Comparison of ENCODE assay signal across 10 cellular contexts in the genomic region with DNA sequence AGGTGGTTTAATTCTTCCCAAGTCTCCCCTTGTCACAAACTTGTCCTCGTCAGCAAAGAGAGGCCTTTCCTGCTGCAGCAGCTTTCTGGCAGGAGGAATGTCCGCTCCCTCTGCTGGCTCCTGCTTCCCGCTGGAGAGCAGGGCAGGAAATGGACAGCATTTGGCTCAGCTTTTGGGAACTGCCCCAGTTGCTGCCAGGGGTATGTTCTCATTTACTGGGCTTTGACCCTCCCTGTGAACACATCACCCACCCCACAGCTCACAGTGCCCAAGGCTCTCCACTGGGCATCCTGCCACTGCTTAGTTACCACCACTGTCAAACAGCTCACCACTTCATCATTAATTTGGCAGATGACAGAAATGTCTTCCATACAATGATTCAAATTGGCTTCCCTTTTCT.
A peak's percentile ranks its signal among the peaks of the same experiment; 100 is the strongest.
DNase-seq lines count a peak whose midpoint lies in the region; ATAC-seq, FAIRE-seq and TF ChIP-seq lines count a peak whose summit lies in the region.
"Had no signal": no experiment of that assay in that cellular context is flagged by ENCODE, and none has a peak within 500 bp of the region (broad histone marks: within the 10 kb centered on the region; RNA-seq: fewer than 3 reads in every experiment).

No MANE protein-coding gene starts in this region.

- no peak overlapping the region for H3K27ac Mint-ChIP-seq in astrocyte (ENCODE audit: unreplicated experiment)

- H3K4me1 ChIP-seq in astrocyte (ENCODE audit: insufficient read depth, low read length) (peaks cover 48% of the 10 kb centered on the region), right atrium auricular region (peaks cover 0 to 83% of the 10 kb centered on the region in 2 donors), gastrocnemius medialis (peaks cover 80 to 83% of the 10 kb centered on the region in 2 donors), HAP-1 (no peaks in the 10 kb centered on the region)

- H3K4me3 Mint-ChIP-seq in astrocyte (ENCODE audit: unreplicated experiment) = no peak overlapping the region

- peak; percentile 64 for DNase-seq in GM04504 (ENCODE audit: low read depth)
- DNase-seq in astrocyte (ENCODE audit: low read depth) = peak; percentile 72
- DNase-seq in right atrium auricular region (ENCODE audit: low spot score) = peak; percentile 83
- DNase-seq in gastrocnemius medialis = peak; percentile 40 to 69
- no peak for DNase-seq in HAP-1 (ENCODE audit: low spot score in 2 of 2)
- DNase-seq in NOMO-1 (lab: John Stamatoyannopoulos, UW; ENCODE audit: unreplicated experiment in 2 of 2) = no peak
- DNase-seq in Kasumi-1 (lab: John Stamatoyannopoulos, UW) = no peak

- H3K36me3 ChIP-seq in astrocyte (ENCODE audit: insufficient read depth, low read length) (peaks cover 4% of the 10 kb centered on the region), right atrium auricular region (no peaks in the 10 kb centered on the region), gastrocnemius medialis (peaks cover 0 to under 1% of the 10 kb centered on the region in 2 donors), HAP-1 (replicated peaks) (no peaks in the 10 kb centered on the region)

- H3K4me1 Mint-ChIP-seq in astrocyte (ENCODE audit: low read depth, unreplicated experiment) = peaks cover 68% of the 10 kb centered on the region

- H3K4me2 ChIP-seq in astrocyte (ENCODE audit: low read length) = peak overlapping the region; percentile 3

- H2AFZ ChIP-seq in astrocyte (ENCODE audit: low read depth, low read length) = no peak overlapping the region

- H3K9me3 ChIP-seq in astrocyte (ENCODE audit: insufficient read depth, low read depth, low read length) (no peaks in the 10 kb centered on the region), right atrium auricular region (no peaks in the 10 kb centered on the region), gastrocnemius medialis (no peaks in the 10 kb centered on the region), HAP-1 (no peaks in the 10 kb centered on the region)

- peaks cover 19% of the 10 kb centered on the region for H3K36me3 Mint-ChIP-seq in astrocyte (ENCODE audit: low read depth, unreplicated experiment)

- no peaks in the 10 kb centered on the region for H3K79me2 ChIP-seq in astrocyte (ENCODE audit: insufficient read depth, low read length)

- H3K27ac ChIP-seq in astrocyte (ENCODE audit: low read depth, low read length) (no peak overlapping the region), right atrium auricular region (peak overlapping the region; percentile 72 to 82), gastrocnemius medialis (peak overlapping the region; percentile 89 to 92 (median 92))

- H3K4me3 ChIP-seq in astrocyte (ENCODE audit: insufficient read depth, low read depth, low read length) (no peak overlapping the region), right atrium auricular region (no peak overlapping the region), gastrocnemius medialis (no peak overlapping the region), HAP-1 (no peak overlapping the region)

- H3K27me3 Mint-ChIP-seq in astrocyte (ENCODE audit: low read depth, unreplicated experiment) = no peaks in the 10 kb centered on the region

- H4K20me1 ChIP-seq in astrocyte (ENCODE audit: insufficient read depth, low read length) = peaks cover 37% of the 10 kb centered on the region

- ATAC-seq in gastrocnemius medialis (peak; percentile 13 to 15), HG02870 (IDR thresholded peaks at IDR 0.05; ENCODE audit: unreplicated experiment) (no peak)

- no peaks in the 10 kb centered on the region for H3K9me3 Mint-ChIP-seq in astrocyte (ENCODE audit: unreplicated experiment)

- peak; percentile 20 for FAIRE-seq in astrocyte (lab: Jason Lieb, UNC)
- FAIRE-seq: frontal cortex, HTR-8/SVneo had no signal

- TF ChIP-seq CTCF in astrocyte (IDR thresholded peaks at IDR 0.05; ENCODE audit: insufficient read depth, low read depth, low read length) (no peak), right atrium auricular region (IDR thresholded peaks at IDR 0.05) (peak in 1 of 2 donors; percentile 55), gastrocnemius medialis (IDR thresholded peaks at IDR 0.05 in 4 of 5, conservative IDR thresholded peaks at IDR 0.05 in 1 of 5) (peak in 4 of 5 experiments; percentile 12 to 44 (median 33))

- no peak for TF ChIP-seq POLR2A in gastrocnemius medialis (IDR thresholded peaks at IDR 0.05)

- H3K27me3 ChIP-seq in astrocyte (ENCODE audit: insufficient read depth, low read length) (no peaks in the 10 kb centered on the region), right atrium auricular region (no peaks in the 10 kb centered on the region), gastrocnemius medialis (no peaks in the 10 kb centered on the region), HAP-1 (ENCODE audit: low read depth) (no peaks in the 10 kb centered on the region)

- in situ Hi-C loops in gastrocnemius medialis (cut with MboI; ENCODE audit: low sequenced_read_pairs in 4 of 4) = loop anchor here in 2 of 4 donors (10.0 kb wide), 2 partner anchors 119 to 209 kb away; no protein-coding TSS in a partner anchor
- in situ Hi-C loops in HAP-1 (cut with MboI; ENCODE audit: low sequenced_read_pairs) = no loop called here

- intact Hi-C loops in gastrocnemius medialis (cut with DNase I; ENCODE audit: low total_unique reads) = no loop called here

- H3K9ac ChIP-seq in astrocyte (ENCODE audit: low read length) = peak overlapping the region; percentile 13

Comparison
In these comparisons a context has a peak if more than half of its experiments do, and no peak if none do; other contexts are left out.
1. DNase-seq: peak in GM04504 (single experiment), astrocyte (single experiment), right atrium auricular region (single experiment) and gastrocnemius medialis (2 of 2); none in HAP-1 (0 of 2), NOMO-1 (0 of 2) and Kasumi-1 (0 of 2).